Comparison of ENCODE assay signal across 1 cellular context in the genomic region with DNA sequence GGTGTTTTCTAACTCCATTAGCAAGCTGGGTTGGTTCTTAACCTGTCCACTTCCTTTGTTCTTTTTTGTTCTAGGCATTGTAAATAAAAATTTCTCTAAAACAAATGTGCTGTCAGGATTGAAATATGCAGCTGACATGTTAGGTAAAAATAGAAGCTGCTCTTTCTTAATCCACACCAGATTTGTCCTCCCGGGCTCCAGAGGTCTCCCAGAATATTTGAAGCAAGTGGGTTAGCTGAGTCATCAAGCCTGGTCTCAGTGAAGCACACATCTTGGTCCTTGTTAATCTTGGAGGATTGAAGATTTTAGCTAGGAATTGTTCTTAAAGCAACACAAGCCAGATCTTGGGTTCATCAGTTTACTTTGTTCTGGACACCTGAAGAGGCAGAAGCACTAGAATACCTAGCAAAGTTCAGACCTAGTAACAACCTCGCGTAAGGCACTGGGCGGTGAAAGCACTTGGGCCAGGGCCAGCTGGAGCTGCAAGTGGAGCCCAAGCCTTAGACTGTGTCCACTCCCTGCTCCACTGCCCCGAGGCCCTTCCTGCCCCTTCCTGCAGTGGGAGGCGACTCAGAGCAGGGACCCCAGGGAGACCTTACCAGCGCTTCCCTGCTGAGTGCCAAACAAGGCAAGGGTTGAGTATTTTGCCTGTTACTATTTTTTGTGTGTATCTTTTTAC.
TF ChIP-seq lines count a peak whose summit lies in the region.

No MANE protein-coding gene starts in this region.

TF ChIP-seq in SK-N-SH, 30 proteins besides CTCF, POLR2A, EP300 and RAD21 (continued from another document):
- TF ChIP-seq YY1 (IDR thresholded peaks at IDR 0.05; ENCODE audit: low read depth) (no peak), RFX5 (IDR thresholded peaks at IDR 0.05; ENCODE audit: low read length) (no peak), RXRA (IDR thresholded peaks at IDR 0.05; ENCODE audit: borderline replicate concordance, low read depth) (peak; percentile 52; the same call in 1 of the 2 replicates), GABPA (IDR thresholded peaks at IDR 0.05; ENCODE audit: low read depth) (no peak), FOSL2 (IDR thresholded peaks at IDR 0.05; ENCODE audit: borderline replicate concordance, low read depth) (peak; percentile 83), FOXJ3 (CRISPR knock-in tag; IDR thresholded peaks at IDR 0.05) (no peak), FOXM1 (IDR thresholded peaks at IDR 0.05; ENCODE audit: low read depth) (peak; percentile 22; the same call in 1 of the 2 replicates), RCOR1 (IDR thresholded peaks at IDR 0.05; ENCODE audit: low read length) (no peak), ELF1 (IDR thresholded peaks at IDR 0.05) (no peak), SIN3A (IDR thresholded peaks at IDR 0.05; ENCODE audit: borderline replicate concordance, low read depth, low read length) (peak; percentile 36; the same call in 1 of the 2 replicates), GATA2 (CRISPR knock-in tag; IDR thresholded peaks at IDR 0.05) (no peak), NRF1 (IDR thresholded peaks at IDR 0.05; ENCODE audit: low read depth, low read length) (no peak), JUND (IDR thresholded peaks at IDR 0.05) (peak; percentile 77), TAF1 (IDR thresholded peaks at IDR 0.05; ENCODE audit: borderline replicate concordance, low read depth, low read length) (no peak), POLR2AphosphoS5 (IDR thresholded peaks at IDR 0.05; ENCODE audit: low read depth, low read length) (0 out of 2 replicates have a peak, but pooled peaks have one; percentile 63), SMC3 (IDR thresholded peaks at IDR 0.05; ENCODE audit: low read depth, low read length) (no peak), CHD2 (IDR thresholded peaks at IDR 0.05; ENCODE audit: low read length, partially characterized antibody) (no peak), NFIC (IDR thresholded peaks at IDR 0.05; ENCODE audit: borderline replicate concordance) (peak; percentile 34; the same call in 1 of the 2 replicates)
- TF ChIP-seq, protein P1, sequence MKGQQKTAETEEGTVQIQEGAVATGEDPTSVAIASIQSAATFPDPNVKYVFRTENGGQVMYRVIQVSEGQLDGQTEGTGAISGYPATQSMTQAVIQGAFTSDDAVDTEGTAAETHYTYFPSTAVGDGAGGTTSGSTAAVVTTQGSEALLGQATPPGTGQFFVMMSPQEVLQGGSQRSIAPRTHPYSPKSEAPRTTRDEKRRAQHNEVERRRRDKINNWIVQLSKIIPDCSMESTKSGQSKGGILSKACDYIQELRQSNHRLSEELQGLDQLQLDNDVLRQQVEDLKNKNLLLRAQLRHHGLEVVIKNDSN (IDR thresholded peaks at IDR 0.05; ENCODE audit: borderline replicate concordance, low read depth): 0 out of 2 replicates have a peak, but pooled peaks have one; percentile 6
- TF ChIP-seq, protein P2, sequence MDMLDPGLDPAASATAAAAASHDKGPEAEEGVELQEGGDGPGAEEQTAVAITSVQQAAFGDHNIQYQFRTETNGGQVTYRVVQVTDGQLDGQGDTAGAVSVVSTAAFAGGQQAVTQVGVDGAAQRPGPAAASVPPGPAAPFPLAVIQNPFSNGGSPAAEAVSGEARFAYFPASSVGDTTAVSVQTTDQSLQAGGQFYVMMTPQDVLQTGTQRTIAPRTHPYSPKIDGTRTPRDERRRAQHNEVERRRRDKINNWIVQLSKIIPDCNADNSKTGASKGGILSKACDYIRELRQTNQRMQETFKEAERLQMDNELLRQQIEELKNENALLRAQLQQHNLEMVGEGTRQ (IDR thresholded peaks at IDR 0.05; ENCODE audit: borderline replicate concordance, low read depth, low read length): no peak
- TF ChIP-seq, protein P3, sequence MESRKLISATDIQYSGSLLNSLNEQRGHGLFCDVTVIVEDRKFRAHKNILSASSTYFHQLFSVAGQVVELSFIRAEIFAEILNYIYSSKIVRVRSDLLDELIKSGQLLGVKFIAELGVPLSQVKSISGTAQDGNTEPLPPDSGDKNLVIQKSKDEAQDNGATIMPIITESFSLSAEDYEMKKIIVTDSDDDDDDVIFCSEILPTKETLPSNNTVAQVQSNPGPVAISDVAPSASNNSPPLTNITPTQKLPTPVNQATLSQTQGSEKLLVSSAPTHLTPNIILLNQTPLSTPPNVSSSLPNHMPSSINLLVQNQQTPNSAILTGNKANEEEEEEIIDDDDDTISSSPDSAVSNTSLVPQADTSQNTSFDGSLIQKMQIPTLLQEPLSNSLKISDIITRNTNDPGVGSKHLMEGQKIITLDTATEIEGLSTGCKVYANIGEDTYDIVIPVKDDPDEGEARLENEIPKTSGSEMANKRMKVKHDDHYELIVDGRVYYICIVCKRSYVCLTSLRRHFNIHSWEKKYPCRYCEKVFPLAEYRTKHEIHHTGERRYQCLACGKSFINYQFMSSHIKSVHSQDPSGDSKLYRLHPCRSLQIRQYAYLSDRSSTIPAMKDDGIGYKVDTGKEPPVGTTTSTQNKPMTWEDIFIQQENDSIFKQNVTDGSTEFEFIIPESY (IDR thresholded peaks at IDR 0.05; ENCODE audit: borderline replicate concordance, low read depth): no peak
- TF ChIP-seq, protein P4, sequence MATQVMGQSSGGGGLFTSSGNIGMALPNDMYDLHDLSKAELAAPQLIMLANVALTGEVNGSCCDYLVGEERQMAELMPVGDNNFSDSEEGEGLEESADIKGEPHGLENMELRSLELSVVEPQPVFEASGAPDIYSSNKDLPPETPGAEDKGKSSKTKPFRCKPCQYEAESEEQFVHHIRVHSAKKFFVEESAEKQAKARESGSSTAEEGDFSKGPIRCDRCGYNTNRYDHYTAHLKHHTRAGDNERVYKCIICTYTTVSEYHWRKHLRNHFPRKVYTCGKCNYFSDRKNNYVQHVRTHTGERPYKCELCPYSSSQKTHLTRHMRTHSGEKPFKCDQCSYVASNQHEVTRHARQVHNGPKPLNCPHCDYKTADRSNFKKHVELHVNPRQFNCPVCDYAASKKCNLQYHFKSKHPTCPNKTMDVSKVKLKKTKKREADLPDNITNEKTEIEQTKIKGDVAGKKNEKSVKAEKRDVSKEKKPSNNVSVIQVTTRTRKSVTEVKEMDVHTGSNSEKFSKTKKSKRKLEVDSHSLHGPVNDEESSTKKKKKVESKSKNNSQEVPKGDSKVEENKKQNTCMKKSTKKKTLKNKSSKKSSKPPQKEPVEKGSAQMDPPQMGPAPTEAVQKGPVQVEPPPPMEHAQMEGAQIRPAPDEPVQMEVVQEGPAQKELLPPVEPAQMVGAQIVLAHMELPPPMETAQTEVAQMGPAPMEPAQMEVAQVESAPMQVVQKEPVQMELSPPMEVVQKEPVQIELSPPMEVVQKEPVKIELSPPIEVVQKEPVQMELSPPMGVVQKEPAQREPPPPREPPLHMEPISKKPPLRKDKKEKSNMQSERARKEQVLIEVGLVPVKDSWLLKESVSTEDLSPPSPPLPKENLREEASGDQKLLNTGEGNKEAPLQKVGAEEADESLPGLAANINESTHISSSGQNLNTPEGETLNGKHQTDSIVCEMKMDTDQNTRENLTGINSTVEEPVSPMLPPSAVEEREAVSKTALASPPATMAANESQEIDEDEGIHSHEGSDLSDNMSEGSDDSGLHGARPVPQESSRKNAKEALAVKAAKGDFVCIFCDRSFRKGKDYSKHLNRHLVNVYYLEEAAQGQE (IDR thresholded peaks at IDR 0.05; ENCODE audit: low read depth, low read length): no peak
- TF ChIP-seq, protein P5, sequence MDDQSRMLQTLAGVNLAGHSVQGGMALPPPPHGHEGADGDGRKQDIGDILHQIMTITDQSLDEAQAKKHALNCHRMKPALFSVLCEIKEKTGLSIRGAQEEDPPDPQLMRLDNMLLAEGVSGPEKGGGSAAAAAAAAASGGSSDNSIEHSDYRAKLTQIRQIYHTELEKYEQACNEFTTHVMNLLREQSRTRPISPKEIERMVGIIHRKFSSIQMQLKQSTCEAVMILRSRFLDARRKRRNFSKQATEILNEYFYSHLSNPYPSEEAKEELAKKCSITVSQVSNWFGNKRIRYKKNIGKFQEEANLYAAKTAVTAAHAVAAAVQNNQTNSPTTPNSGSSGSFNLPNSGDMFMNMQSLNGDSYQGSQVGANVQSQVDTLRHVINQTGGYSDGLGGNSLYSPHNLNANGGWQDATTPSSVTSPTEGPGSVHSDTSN (IDR thresholded peaks at IDR 0.05): peak; percentile 91
- TF ChIP-seq, protein P6, sequence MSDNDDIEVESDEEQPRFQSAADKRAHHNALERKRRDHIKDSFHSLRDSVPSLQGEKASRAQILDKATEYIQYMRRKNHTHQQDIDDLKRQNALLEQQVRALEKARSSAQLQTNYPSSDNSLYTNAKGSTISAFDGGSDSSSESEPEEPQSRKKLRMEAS (IDR thresholded peaks at IDR 0.05; ENCODE audit: low read depth): no peak
- TF ChIP-seq, protein P7, sequence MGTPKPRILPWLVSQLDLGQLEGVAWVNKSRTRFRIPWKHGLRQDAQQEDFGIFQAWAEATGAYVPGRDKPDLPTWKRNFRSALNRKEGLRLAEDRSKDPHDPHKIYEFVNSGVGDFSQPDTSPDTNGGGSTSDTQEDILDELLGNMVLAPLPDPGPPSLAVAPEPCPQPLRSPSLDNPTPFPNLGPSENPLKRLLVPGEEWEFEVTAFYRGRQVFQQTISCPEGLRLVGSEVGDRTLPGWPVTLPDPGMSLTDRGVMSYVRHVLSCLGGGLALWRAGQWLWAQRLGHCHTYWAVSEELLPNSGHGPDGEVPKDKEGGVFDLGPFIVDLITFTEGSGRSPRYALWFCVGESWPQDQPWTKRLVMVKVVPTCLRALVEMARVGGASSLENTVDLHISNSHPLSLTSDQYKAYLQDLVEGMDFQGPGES (IDR thresholded peaks at IDR 0.05; ENCODE audit: low read depth, low read length): no peak
